24 cellular contexts compared by ENCODE assay signal in the genomic region with DNA sequence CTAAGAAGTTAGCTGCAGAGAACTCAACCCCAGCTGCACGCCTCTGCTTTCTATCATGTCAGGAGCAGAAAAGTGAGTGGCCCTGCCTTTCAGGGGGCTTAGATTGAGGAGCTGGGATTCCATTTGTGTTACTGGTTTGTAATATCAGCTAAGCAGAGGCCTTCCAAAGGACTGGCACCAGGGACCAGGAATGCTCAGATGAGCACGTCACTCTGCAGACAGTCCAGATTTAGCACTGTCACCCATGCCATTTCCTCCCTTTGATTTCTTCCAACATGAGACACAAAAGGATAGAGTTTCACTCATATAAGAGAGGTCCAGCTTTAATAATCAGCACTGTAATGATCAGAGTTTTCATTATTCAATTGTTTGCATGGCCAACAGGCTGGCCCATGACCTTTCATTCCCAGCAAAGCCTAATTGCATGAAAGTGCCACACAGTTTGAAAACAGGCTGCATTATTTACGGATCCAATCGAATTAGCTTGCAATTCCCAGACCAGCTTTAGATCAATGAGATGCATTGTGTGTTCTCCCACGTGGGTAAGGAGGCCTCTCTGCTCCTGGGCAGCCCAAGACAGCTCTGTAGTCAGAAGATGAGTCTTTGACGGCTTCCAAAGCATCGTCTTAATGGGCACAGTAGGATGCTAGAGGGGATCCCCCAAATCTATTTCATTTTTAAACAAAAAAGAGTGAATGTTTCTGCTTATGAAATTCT. TPM values are rescaled to one million over a fixed set of nuclear protein-coding genes. Genes with fewer than 3 reads are reported as not detected.
DNase-seq lines count a peak whose midpoint lies in the region; ATAC-seq, FAIRE-seq and TF ChIP-seq lines count a peak whose summit lies in the region.
"Had no signal": no experiment of that assay in that cellular context is flagged by ENCODE, and none has a peak within 500 bp of the region (broad histone marks: within the 10 kb centered on the region; RNA-seq: fewer than 3 reads in every experiment).

No MANE protein-coding gene starts in this region.

- in situ Hi-C loops in HepG2 (cut with HindIII; ENCODE audit: extremely low pct_ligation_motif_present, low pct_unique_long_range_greater_than_20kb): no loop called here

- peak overlapping the region; percentile 15 for H3K27ac ChIP-seq in HepG2 (ENCODE audit: extremely low read length, insufficient read depth, low read length)
- peak overlapping the region in 1 of 3 donors; percentile 49 for H3K27ac ChIP-seq in right lobe of liver
- H3K27ac ChIP-seq in left ventricle myocardium inferior (replicated peaks): peak overlapping the region; percentile 68
- H3K27ac ChIP-seq in psoas muscle: peak overlapping the region; percentile 78
- H3K27ac ChIP-seq: ascending aorta, SK-N-MC, uterus had no signal

- H3K4me1 ChIP-seq in HepG2 (ENCODE audit: insufficient read depth, low read length) (peaks cover 84% of the 10 kb centered on the region), right lobe of liver (peaks cover 0 to 15% (median 1%) of the 10 kb centered on the region in 4 donors), left ventricle myocardium inferior (peaks cover 47% of the 10 kb centered on the region), psoas muscle (peaks cover 57% of the 10 kb centered on the region)
- H3K4me1 ChIP-seq: uterus had no signal

- H3K27me3 ChIP-seq in HepG2 (ENCODE audit: control insufficient read depth in 1 of 2, insufficient read depth in 2 of 2, low read length in 2 of 2) (no peaks in the 10 kb centered on the region), right lobe of liver (no peaks in the 10 kb centered on the region), left ventricle myocardium inferior (ENCODE audit: low read depth) (no peaks in the 10 kb centered on the region), psoas muscle (ENCODE audit: insufficient read depth in 3 of 3, low read length in 2 of 3) (no peaks in the 10 kb centered on the region)
- H3K27me3 ChIP-seq: ascending aorta, uterus had no signal

- no TSS peak for BruUV-seq in HepG2 (replicated peaks; lab: Mats Ljungman, UMichigan)

- no peak for TF ChIP-seq CTCF in HepG2 (CRISPR knock-in tag; IDR thresholded peaks at IDR 0.05)
- TF ChIP-seq CTCF in right lobe of liver (IDR thresholded peaks at IDR 0.05): no peak
- TF ChIP-seq CTCF in left ventricle myocardium inferior (IDR thresholded peaks at IDR 0.05; ENCODE audit: borderline replicate concordance): no peak
- no peak for TF ChIP-seq CTCF in psoas muscle (IDR thresholded peaks at IDR 0.05)
- no peak for TF ChIP-seq CTCF in D721Med (IDR thresholded peaks at IDR 0.05; ENCODE audit: insufficient read depth, missing control alignments)

- WGBS in HepG2 (ENCODE audit: low lambda C conversion rate): 30% methylated on average over 6 of the region's 7 CpGs
- WGBS in right lobe of liver (ENCODE audit: insufficient coverage, low coverage, low lambda C conversion rate, missing lambda C conversion rate): 68% methylated on average over 3 of the region's 7 CpGs
- WGBS in psoas muscle, 3 donors: 19 to 38% (median 22%) methylated on average over 7 of the region's 7 CpGs

- no peak overlapping the region for H2AFZ ChIP-seq in HepG2 (ENCODE audit: low read length)

- CTCF ChIA-PET in HepG2 (lab: Yijun Ruan, JAX; ENCODE audit: low intra/inter-chr PET ratio, low total read pairs) (no interaction called here), T-cell (lab: Charles Lee) (no interaction called here)

- peak overlapping the region; percentile 32 for H3K9ac ChIP-seq in HepG2 (ENCODE audit: insufficient read depth, low read depth, low read length)

- H3K4me2 ChIP-seq in HepG2 (ENCODE audit: low read depth, low read length): peak overlapping the region; percentile 65

- H3K27ac Mint-ChIP-seq in T-cell: no peak overlapping the region
- H3K27ac Mint-ChIP-seq: activated CD8-positive, alpha-beta T cell treated with anti-CD3 and anti-CD28 coated beads for 36 hours; HFFc6 had no signal

- peaks cover 2 to 11% (median 8%) of the 10 kb centered on the region in 3 donors for H3K4me1 Mint-ChIP-seq in T-cell

- POLR2A ChIA-PET in HepG2 (lab: Yijun Ruan, JAX): interaction anchor here (0.7 to 2.4 kb wide), 3 partner anchors 10 to 24 kb away, joined by 3 to 11 read pairs (median 4); a partner anchor contains a TSS
- POLR2A ChIA-PET in T-cell (lab: Charles Lee): interaction anchor here in 1 of 2 donors (0.5 kb wide), 1 partner anchor 9 kb away, joined by 5 read pairs; no protein-coding TSS in a partner anchor

- H3K4me3 ChIP-seq in HepG2 (replicated peaks in 1 of 3; ENCODE audit: insufficient read depth in 1 of 3, low read depth in 2 of 3, low read length in 3 of 3): peak overlapping the region in 1 of 3 experiments; percentile 34; a peak in 1 of 6 replicates
- H3K4me3 ChIP-seq in right lobe of liver: no peak overlapping the region
- no peak overlapping the region for H3K4me3 ChIP-seq in left ventricle myocardium inferior
- H3K4me3 ChIP-seq in psoas muscle: no peak overlapping the region
- H3K4me3 ChIP-seq: ascending aorta, K562, SK-N-MC, uterus had no signal

- no peaks in the 10 kb centered on the region for H4K20me1 ChIP-seq in HepG2 (ENCODE audit: insufficient read depth, low read length)

- H3K27me3 Mint-ChIP-seq in T-cell: peaks cover 0 to 16% of the 10 kb centered on the region in 2 donors

- DNase-seq in HepG2 (ENCODE audit: low spot score) (no peak), right lobe of liver (no peak), left ventricle myocardium inferior (no peak), psoas muscle (no peak), D721Med (ENCODE audit: insufficient read length, low spot score) (no peak), NCI-H187 treated with DMSO at 0.1 percent for 48 hours (lab: John Stamatoyannopoulos, UW) (no peak), activated gamma-delta T cell treated with Interleukin-2 at 50 U/mL for 16 hours (no peak), T-cell (no peak)
- DNase-seq: activated CD4-positive, CD25-positive, alpha-beta regulatory T cell; activated CD8-positive, alpha-beta T cell treated with anti-CD3 and anti-CD28 coated beads for 36 hours; activated naive CD4-positive, alpha-beta T cell treated with anti-CD3 and anti-CD28 coated beads, Interleukin-2, amount 50 U/mL, for 16 hours; activated T-cell treated with anti-CD3 and anti-CD28 coated beads, Interleukin-2, amount 50 U/mL, for 1 hour; cortex of kidney; foreskin fibroblast; HFFc6; kidney glomerular epithelial cell; NCI-H1930; NCI-H226; uterus had no signal

- ATAC-seq in HepG2: peak; percentile 63
- ATAC-seq in right lobe of liver: no peak
- ATAC-seq in psoas muscle: peak; percentile 70 to 89 (median 83)
- ATAC-seq in T-cell (replicated peaks in 1 of 4): no peak
- ATAC-seq: activated CD8-positive, alpha-beta T cell treated with anti-CD3 and anti-CD28 coated beads for 36 hours; K562; Panc1 had no signal

- no peak for FAIRE-seq in HepG2 (lab: Jason Lieb, UNC)
- FAIRE-seq in D721Med (lab: Jason Lieb, UNC): no peak
- FAIRE-seq: endothelial cell of umbilical vein, K562 had no signal

- intact Hi-C loops in HepG2 (cut with micrococcal nuclease; ENCODE audit: unreplicated experiment) (no loop called here), right lobe of liver (cut with DNase I) (no loop called here), left ventricle myocardium inferior (cut with micrococcal nuclease) (no loop called here), psoas muscle (cut with DNase I) (no loop called here)

- TF ChIP-seq POLR2A in HepG2 (IDR thresholded peaks at IDR 0.05; ENCODE audit: insufficient read depth in 1 of 2, low read depth in 2 of 2, low read length in 2 of 2) (no peak), right lobe of liver (IDR thresholded peaks at IDR 0.05) (no peak)

- no peaks in the 10 kb centered on the region for H3K9me3 Mint-ChIP-seq in T-cell
- H3K9me3 Mint-ChIP-seq: activated CD8-positive, alpha-beta T cell treated with anti-CD3 and anti-CD28 coated beads for 36 hours; HFFc6 had no signal

- H3K9me3 ChIP-seq in HepG2 (ENCODE audit: low read length) (no peaks in the 10 kb centered on the region), right lobe of liver (no peaks in the 10 kb centered on the region), left ventricle myocardium inferior (replicated peaks) (no peaks in the 10 kb centered on the region), psoas muscle (no peaks in the 10 kb centered on the region)
- H3K9me3 ChIP-seq: ascending aorta, uterus had no signal

- H3K4me3 Mint-ChIP-seq in T-cell: no peak overlapping the region
- H3K4me3 Mint-ChIP-seq: activated CD8-positive, alpha-beta T cell treated with anti-CD3 and anti-CD28 coated beads for 36 hours; HFFc6 had no signal

- H3K36me3 Mint-ChIP-seq in T-cell: peaks cover 4% of the 10 kb centered on the region

- no peaks in the 10 kb centered on the region for H3K36me3 ChIP-seq in HepG2 (replicated peaks in 1 of 2; ENCODE audit: control insufficient read depth in 1 of 2, insufficient read depth in 2 of 2, low read length in 2 of 2)
- H3K36me3 ChIP-seq in right lobe of liver: no peaks in the 10 kb centered on the region
- no peaks in the 10 kb centered on the region for H3K36me3 ChIP-seq in left ventricle myocardium inferior
- no peaks in the 10 kb centered on the region for H3K36me3 ChIP-seq in psoas muscle (ENCODE audit: insufficient read depth in 1 of 2, low read depth in 1 of 2)
- H3K36me3 ChIP-seq: ascending aorta, uterus had no signal

- TF ChIP-seq EP300 in HepG2 (IDR thresholded peaks at IDR 0.05; ENCODE audit: low read depth in 2 of 2, low read length in 2 of 2): no peak
- no peak for TF ChIP-seq EP300 in HepG2 (CRISPR knock-in tag; IDR thresholded peaks at IDR 0.05; ENCODE audit: borderline replicate concordance)

- H3K79me2 ChIP-seq in HepG2 (ENCODE audit: insufficient read depth, low read length): no peaks in the 10 kb centered on the region

- TF ChIP-seq RAD21 in HepG2 (CRISPR knock-in tag; IDR thresholded peaks at IDR 0.05): no peak

RNA-seq across cellular contexts. Expression of a gene that starts 9.8 kb away (rescaled TPM):
- total RNA-seq in HepG2 (2016; rRNA removed; fragmentation: Illumina TruSeq; extraction: Trizol) (19.9 and 36.2 TPM in 2 replicates), right lobe of liver (10 to 100 TPM; 16.1 to 25.0 (median 19.8) TPM), left ventricle myocardium inferior (8.2 TPM), psoas muscle (1 to 10 TPM in 3 of 4 donors, under 1 TPM in 1; 0.71 to 2.4 (median 1.5) TPM), T-cell (1 to 10 TPM; 3.0 to 5.2 (median 4.4) TPM)
- total RNA-seq in HepG2 (2016; cell fraction: cytosol; rRNA removed; fragmentation: Illumina TruSeq; extraction: Trizol; ENCODE audit: low read depth): 11.2 and 13.2 TPM in 2 replicates
- total RNA-seq in HepG2 (2016; cell fraction: insoluble cytoplasmic fraction; rRNA removed; fragmentation: Illumina TruSeq; extraction: Trizol): 20.2 and 36.6 TPM in 2 replicates
- total RNA-seq in HepG2 (2016; cell fraction: membrane; rRNA removed; fragmentation: Illumina TruSeq; extraction: Trizol): 16.6 and 18.8 TPM in 2 replicates
- total RNA-seq in HepG2 (2016; cell fraction: nucleus; rRNA removed; fragmentation: Illumina TruSeq; extraction: Trizol): 46.8 and 63.5 TPM in 2 replicates
- polyA plus RNA-seq in HepG2 (2011; rRNA removed) (42.3 and 51.0 TPM in 2 replicates), psoas muscle (1 to 10 TPM in 1 of 3 donors, under 1 TPM in 2; 0.37 to 2.7 (median 0.52) TPM)
- polyA plus RNA-seq in HepG2 (2011; cell fraction: cytosol; rRNA removed): 40.4 and 40.5 TPM in 2 replicates
- 78.3 and 78.9 TPM in 2 replicates for polyA plus RNA-seq in HepG2 (2011; cell fraction: nucleus; rRNA removed)
- polyA plus RNA-seq in HepG2 (2012): 38.0 and 55.5 TPM in 2 replicates
- polyA plus RNA-seq in HepG2 (2016; cell fraction: cytosol; fragmentation: Illumina TruSeq; extraction: Trizol; ENCODE audit: low read depth): 5.7 and 8.5 TPM in 2 replicates
- polyA plus RNA-seq in HepG2 (2016; cell fraction: insoluble cytoplasmic fraction; fragmentation: Illumina TruSeq; extraction: Trizol; ENCODE audit: low read depth): 16.8 and 19.2 TPM in 2 replicates
- polyA plus RNA-seq in HepG2 (2016; cell fraction: membrane; fragmentation: Illumina TruSeq; extraction: Trizol; ENCODE audit: low read depth): 11.8 and 13.9 TPM in 2 replicates
- polyA plus RNA-seq in HepG2 (2016; cell fraction: nucleus; fragmentation: Illumina TruSeq; extraction: Trizol; ENCODE audit: insufficient read depth, low read depth): 32.8 and 34.3 TPM in 2 replicates
- polyA minus RNA-seq in HepG2 (2011; rRNA and poly(A)+ RNA removed; ENCODE audit: low replicate concordance): 0.09 and 127 TPM in 2 replicates
- polyA minus RNA-seq in HepG2 (2011; cell fraction: cytosol; rRNA and poly(A)+ RNA removed): 35.6 and 44.8 TPM in 2 replicates
- 124 and 142 TPM in 2 replicates for polyA minus RNA-seq in HepG2 (2011; cell fraction: nucleus; rRNA and poly(A)+ RNA removed)

Comparison
In these comparisons a context has a peak if more than half of its experiments do, and no peak if none do; other contexts are left out.
1. ATAC-seq: peak in HepG2 (single experiment) and psoas muscle (4 of 4); none in right lobe of liver (0 of 4) and T-cell (0 of 4).